Comparison of ENCODE assay signal across 22 cellular contexts in the genomic region with DNA sequence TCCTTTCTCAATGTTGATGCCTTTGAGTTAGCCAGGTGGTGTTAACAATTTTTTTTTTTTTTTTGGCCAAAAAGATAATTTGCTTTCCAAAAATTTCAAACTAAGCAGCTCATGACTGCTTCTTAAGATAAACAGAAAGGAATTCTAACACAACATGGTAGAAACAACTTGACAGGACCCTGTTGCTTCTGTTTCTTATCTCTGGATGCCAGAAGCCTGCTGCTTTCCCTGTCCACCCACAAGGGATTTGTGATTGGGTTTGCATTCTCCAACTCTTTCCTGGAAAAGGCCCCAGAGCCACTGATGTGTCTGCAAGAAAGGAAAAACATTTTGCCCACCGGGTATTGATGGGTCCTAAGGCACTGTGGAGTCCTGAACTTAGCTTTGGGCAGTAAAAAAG.
"Had no signal": no experiment of that assay in that cellular context is flagged by ENCODE, and none has a peak within 500 bp of the region (broad histone marks: within the 10 kb centered on the region; RNA-seq: fewer than 3 reads in every experiment).

No MANE protein-coding gene starts in this region.

- H3K27me3 ChIP-seq: SJCRH30 had no signal

- H3K27ac ChIP-seq: RWPE1, SJCRH30, SK-N-MC had no signal

- H3K4me3 ChIP-seq: SJCRH30, SK-N-MC had no signal

- H3K36me3 ChIP-seq: SJCRH30 had no signal

- DNase-seq: IMR-90, NCI-H1092, NCI-H1105 treated with DMSO at 0.1 percent for 48 hours, NCI-H1417 treated with DMSO at 0.1 percent for 48 hours, NCI-H146, NCI-H1694 treated with DMSO at 0.1 percent for 48 hours, NCI-H2081, NCI-H2107, NCI-H2171, NCI-H226, NCI-H446, NCI-H510A, NCI-H524 treated with DMSO at 0.1 percent for 48 hours, NCI-H69, NCI-H774, PC-3, SHP77 treated with DMSO at 0.1 percent for 48 hours, SJCRH30 had no signal

- H3K4me1 ChIP-seq: SJCRH30 had no signal

- ATAC-seq: HepG2, Panc1, PC-3 had no signal
